Comparison of ENCODE assay signal across 7 cellular contexts in the genomic region with DNA sequence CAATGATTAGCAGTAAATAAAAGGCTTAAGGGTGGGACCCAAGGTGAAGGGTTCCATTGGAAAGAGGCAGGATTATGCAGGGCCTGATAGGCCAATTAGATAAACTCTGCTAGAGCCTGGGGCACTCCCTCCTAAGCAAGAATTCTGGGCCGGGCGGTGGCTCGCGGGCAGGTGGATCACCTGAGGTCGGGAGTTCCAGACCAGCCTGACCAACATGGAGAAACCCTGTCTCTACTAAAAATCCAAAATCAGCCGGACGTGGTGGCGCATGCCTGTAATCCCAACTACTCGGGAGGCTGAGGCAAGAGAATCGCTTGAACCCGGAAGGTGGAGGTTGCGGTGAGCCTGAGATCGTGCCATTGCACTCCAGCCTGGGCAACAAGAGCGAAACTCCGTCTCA. TPM values are rescaled to one million over a fixed set of nuclear protein-coding genes. Genes with fewer than 3 reads are reported as not detected.
DNase-seq lines count a peak whose midpoint lies in the region; ATAC-seq and TF ChIP-seq lines count a peak whose summit lies in the region.
"Not testable (repeated sequence)": the region's sequence is repeated elsewhere in the genome, so short reads cannot be mapped to it uniquely, and the experiment has no call there.

No MANE protein-coding gene starts in this region.

- H3K27me3 ChIP-seq in SU-DHL-6 (ENCODE audit: low read length), result not testable (repeated sequence)

- not testable (repeated sequence) for H3K9me3 ChIP-seq in SU-DHL-6 (ENCODE audit: insufficient read depth, low read length)

- peak overlapping the region; percentile 83 for H3K4me3 Mint-ChIP-seq in activated CD4-positive, alpha-beta memory T cell treated with anti-CD3 and anti-CD28 coated beads, Interleukin-2, amount 10 ng/mL, durations not matched to agents 7 days and 5 days
- peak overlapping the region; percentile 84 for H3K4me3 Mint-ChIP-seq in activated naive CD4-positive, alpha-beta T cell treated with anti-CD3 and anti-CD28 coated beads, Interleukin-2, amount 10 ng/mL, durations not matched to agents 7 days and 5 days
- not testable (repeated sequence) for H3K4me3 Mint-ChIP-seq in dendritic cell treated with granulocyte-macrophage colony-stimulating factor and Interleukin-4, amounts not matched to agents 40 ng/mL and 50 ng/mL, for 4 days
- H3K4me3 Mint-ChIP-seq in natural killer cell, result peak overlapping the region; percentile 98
- peak overlapping the region; percentile 88 for H3K4me3 Mint-ChIP-seq in stimulated activated memory B cell treated with anti-CD40 and anti-IgM and Interleukin-4, amounts not matched to agents 10 μg/mL and 1 μg/mL and 100 μg/mL, for 72 hours

- H3K9me3 Mint-ChIP-seq in activated CD4-positive, alpha-beta memory T cell treated with anti-CD3 and anti-CD28 coated beads, Interleukin-2, amount 10 ng/mL, durations not matched to agents 7 days and 5 days; activated naive CD4-positive, alpha-beta T cell treated with anti-CD3 and anti-CD28 coated beads, Interleukin-2, amount 10 ng/mL, durations not matched to agents 7 days and 5 days; dendritic cell treated with granulocyte-macrophage colony-stimulating factor and Interleukin-4, amounts not matched to agents 40 ng/mL and 50 ng/mL, for 4 days; natural killer cell; stimulated activated memory B cell treated with anti-CD40 and anti-IgM and Interleukin-4, amounts not matched to agents 10 μg/mL and 1 μg/mL and 100 μg/mL, for 72 hours: not testable (repeated sequence)

- intact Hi-C loops in dendritic cell treated with granulocyte-macrophage colony-stimulating factor and Interleukin-4, amounts not matched to agents 40 ng/mL and 50 ng/mL, for 4 days (cut with micrococcal nuclease), result loop anchor here (2.0 kb wide), 1 partner anchor 225 kb away; no protein-coding TSS in a partner anchor
- intact Hi-C loops in natural killer cell (cut with micrococcal nuclease), result not testable (repeated sequence)

- peaks cover 30% of the 10 kb centered on the region for H3K36me3 Mint-ChIP-seq in activated CD4-positive, alpha-beta memory T cell treated with anti-CD3 and anti-CD28 coated beads, Interleukin-2, amount 10 ng/mL, durations not matched to agents 7 days and 5 days (ENCODE audit: low read depth)
- peaks cover 27% of the 10 kb centered on the region for H3K36me3 Mint-ChIP-seq in activated naive CD4-positive, alpha-beta T cell treated with anti-CD3 and anti-CD28 coated beads, Interleukin-2, amount 10 ng/mL, durations not matched to agents 7 days and 5 days
- peaks cover 47% of the 10 kb centered on the region for H3K36me3 Mint-ChIP-seq in dendritic cell treated with granulocyte-macrophage colony-stimulating factor and Interleukin-4, amounts not matched to agents 40 ng/mL and 50 ng/mL, for 4 days (ENCODE audit: low read depth)
- not testable (repeated sequence) for H3K36me3 Mint-ChIP-seq in natural killer cell
- peaks cover 27% of the 10 kb centered on the region for H3K36me3 Mint-ChIP-seq in stimulated activated memory B cell treated with anti-CD40 and anti-IgM and Interleukin-4, amounts not matched to agents 10 μg/mL and 1 μg/mL and 100 μg/mL, for 72 hours

- peak overlapping the region; percentile 59 for H3K27ac Mint-ChIP-seq in activated CD4-positive, alpha-beta memory T cell treated with anti-CD3 and anti-CD28 coated beads, Interleukin-2, amount 10 ng/mL, durations not matched to agents 7 days and 5 days
- H3K27ac Mint-ChIP-seq in activated naive CD4-positive, alpha-beta T cell treated with anti-CD3 and anti-CD28 coated beads, Interleukin-2, amount 10 ng/mL, durations not matched to agents 7 days and 5 days, result peak overlapping the region; percentile 100
- peak overlapping the region; percentile 99 for H3K27ac Mint-ChIP-seq in dendritic cell treated with granulocyte-macrophage colony-stimulating factor and Interleukin-4, amounts not matched to agents 40 ng/mL and 50 ng/mL, for 4 days
- peak overlapping the region; percentile 98 to 99 for H3K27ac Mint-ChIP-seq in natural killer cell
- peak overlapping the region; percentile 100 for H3K27ac Mint-ChIP-seq in stimulated activated memory B cell treated with anti-CD40 and anti-IgM and Interleukin-4, amounts not matched to agents 10 μg/mL and 1 μg/mL and 100 μg/mL, for 72 hours

- H3K79me2 ChIP-seq in SU-DHL-6 (ENCODE audit: insufficient read depth, low read length), result peaks cover 32% of the 10 kb centered on the region

- peak overlapping the region; percentile 61 for H3K4me2 ChIP-seq in SU-DHL-6 (ENCODE audit: low read depth, low read length, poor library complexity, severe bottlenecking)

- not testable (repeated sequence) for H3F3A ChIP-seq in SU-DHL-6 (ENCODE audit: insufficient read depth)

- CTCF ChIA-PET in activated CD4-positive, alpha-beta memory T cell treated with anti-CD3 and anti-CD28 coated beads, Interleukin-2, amount 10 ng/mL, durations not matched to agents 7 days and 5 days (lab: Charles Lee), result interaction anchor here (1.0 to 1.6 kb wide), 4 partner anchors 8 to 25 kb away, joined by 4 to 8 read pairs (median 4); partner anchors contain the start of gene HTATIP2
- CTCF ChIA-PET in activated naive CD4-positive, alpha-beta T cell treated with anti-CD3 and anti-CD28 coated beads, Interleukin-2, amount 10 ng/mL, durations not matched to agents 7 days and 5 days (lab: Charles Lee), result interaction anchor here (1.1 to 1.4 kb wide), 2 partner anchors 7 to 18 kb away, joined by 3 to 4 read pairs; no protein-coding TSS in a partner anchor

- H3K27ac ChIP-seq in SU-DHL-6 (ENCODE audit: low read depth, low read length), result not testable (repeated sequence)

- not testable (repeated sequence) for H2AFZ ChIP-seq in SU-DHL-6 (ENCODE audit: low read depth, low read length, severe bottlenecking)

- H3K4me3 ChIP-seq in SU-DHL-6 (ENCODE audit: insufficient read depth, low read length, poor library complexity, severe bottlenecking), result not testable (repeated sequence)

- H3K36me3 ChIP-seq in SU-DHL-6 (ENCODE audit: low read length), result not testable (repeated sequence)

- not testable (repeated sequence) for H3K27me3 Mint-ChIP-seq in activated CD4-positive, alpha-beta memory T cell treated with anti-CD3 and anti-CD28 coated beads, Interleukin-2, amount 10 ng/mL, durations not matched to agents 7 days and 5 days; activated naive CD4-positive, alpha-beta T cell treated with anti-CD3 and anti-CD28 coated beads, Interleukin-2, amount 10 ng/mL, durations not matched to agents 7 days and 5 days; dendritic cell treated with granulocyte-macrophage colony-stimulating factor and Interleukin-4, amounts not matched to agents 40 ng/mL and 50 ng/mL, for 4 days; natural killer cell (ENCODE audit: low read depth in 2 of 2); stimulated activated memory B cell treated with anti-CD40 and anti-IgM and Interleukin-4, amounts not matched to agents 10 μg/mL and 1 μg/mL and 100 μg/mL, for 72 hours

- not testable (repeated sequence) for TF ChIP-seq CTCF in SU-DHL-6 (IDR thresholded peaks at IDR 0.05; ENCODE audit: insufficient read depth, low read length, poor library complexity, severe bottlenecking); natural killer cell (IDR thresholded peaks at IDR 0.05)

- not testable (repeated sequence) for H3K9me2 ChIP-seq in SU-DHL-6 (replicated peaks; ENCODE audit: insufficient read depth, low read length)

- H3K4me1 Mint-ChIP-seq in activated CD4-positive, alpha-beta memory T cell treated with anti-CD3 and anti-CD28 coated beads, Interleukin-2, amount 10 ng/mL, durations not matched to agents 7 days and 5 days, result peaks cover 37% of the 10 kb centered on the region
- H3K4me1 Mint-ChIP-seq in activated naive CD4-positive, alpha-beta T cell treated with anti-CD3 and anti-CD28 coated beads, Interleukin-2, amount 10 ng/mL, durations not matched to agents 7 days and 5 days, result peaks cover 36% of the 10 kb centered on the region
- H3K4me1 Mint-ChIP-seq in dendritic cell treated with granulocyte-macrophage colony-stimulating factor and Interleukin-4, amounts not matched to agents 40 ng/mL and 50 ng/mL, for 4 days (ENCODE audit: low read depth), result not testable (repeated sequence)
- H3K4me1 Mint-ChIP-seq in natural killer cell, result peaks cover 20 to 23% of the 10 kb centered on the region in 2 donors
- H3K4me1 Mint-ChIP-seq in stimulated activated memory B cell treated with anti-CD40 and anti-IgM and Interleukin-4, amounts not matched to agents 10 μg/mL and 1 μg/mL and 100 μg/mL, for 72 hours, result peaks cover 21% of the 10 kb centered on the region

- DNase-seq in ELF-1 (ENCODE audit: low read depth, low spot score), result peak; percentile 11
- DNase-seq in activated CD4-positive, alpha-beta memory T cell treated with anti-CD3 and anti-CD28 coated beads, Interleukin-2, amount 10 ng/mL, durations not matched to agents 7 days and 5 days; activated naive CD4-positive, alpha-beta T cell treated with anti-CD3 and anti-CD28 coated beads, Interleukin-2, amount 10 ng/mL, durations not matched to agents 7 days and 5 days; natural killer cell: not testable (repeated sequence)

- not testable (repeated sequence) for H3K9ac ChIP-seq in SU-DHL-6 (ENCODE audit: low read length)

- not testable (repeated sequence) for H4K20me1 ChIP-seq in SU-DHL-6 (ENCODE audit: low read depth, low read length)

- POLR2A ChIA-PET in activated CD4-positive, alpha-beta memory T cell treated with anti-CD3 and anti-CD28 coated beads, Interleukin-2, amount 10 ng/mL, durations not matched to agents 7 days and 5 days (lab: Charles Lee), result interaction anchor here (1.1 to 1.4 kb wide), 2 partner anchors 17 to 22 kb away, joined by 3 to 10 read pairs; partner anchors contain the start of gene HTATIP2

- ATAC-seq in natural killer cell; stimulated activated memory B cell treated with anti-CD40 and anti-IgM and Interleukin-4, amounts not matched to agents 10 μg/mL and 1 μg/mL and 100 μg/mL, for 72 hours: not testable (repeated sequence)

RNA-seq across cellular contexts. Expression of gene PRMT3, which starts 1.5 kb away (rescaled TPM):
- total RNA-seq in activated CD4-positive, alpha-beta memory T cell treated with anti-CD3 and anti-CD28 coated beads, Interleukin-2, amount 10 ng/mL, durations not matched to agents 7 days and 5 days, result 10 to 100 TPM; 14.9 to 15.6 TPM
- total RNA-seq in natural killer cell, result 10 to 100 TPM; 10.4 to 12.4 (median 12.1) TPM

RNA-seq across cellular contexts. Expression of gene HTATIP2, which starts 22.5 kb away (rescaled TPM):
- total RNA-seq in activated CD4-positive, alpha-beta memory T cell treated with anti-CD3 and anti-CD28 coated beads, Interleukin-2, amount 10 ng/mL, durations not matched to agents 7 days and 5 days, result 10 to 100 TPM; 48.6 to 50.0 TPM
- 10 to 100 TPM; 16.7 to 25.6 (median 19.5) TPM for total RNA-seq in natural killer cell
